In genomic region chr1:3011127-3011526, GRCh38 we compare ENCODE assay signal across 27 cellular contexts. TPM values are rescaled to one million over a fixed set of nuclear protein-coding genes. Genes with fewer than 3 reads are reported as not detected.
"Had no signal": no experiment of that assay in that cellular context is flagged by ENCODE, and none has a peak within 500 bp of the region (broad histone marks: within the 10 kb centered on the region; RNA-seq: fewer than 3 reads in every experiment).

No MANE protein-coding gene starts in this region.

- ATAC-seq: activated CD4-positive, alpha-beta T cell treated with anti-CD3 and anti-CD28 coated beads for 36 hours; activated CD8-positive, alpha-beta T cell treated with anti-CD3 and anti-CD28 coated beads for 36 hours had no signal

- H3K27ac ChIP-seq: adrenal gland, SJCRH30, WERI-Rb-1 had no signal

- H3K36me3 ChIP-seq: adrenal gland, MG63, SJCRH30, WERI-Rb-1 had no signal

- H3K4me3 ChIP-seq: adrenal gland, MG63, SJCRH30 had no signal

- H3K4me1 ChIP-seq: adrenal gland, SJCRH30 had no signal

- H3K9me3 ChIP-seq: adrenal gland, SK-N-SH had no signal

- DNase-seq: activated CD4-positive, alpha-beta T cell treated with anti-CD3 and anti-CD28 coated beads for 36 hours; activated CD4-positive, alpha-beta T cell treated with anti-CD3 and anti-CD28 coated beads, Interleukin-2, amount 50 U/mL, for 1 hour; activated CD8-positive, alpha-beta T cell treated with anti-CD3 and anti-CD28 coated beads for 36 hours; activated gamma-delta T cell; activated naive CD4-positive, alpha-beta T cell treated with anti-CD3 and anti-CD28 coated beads, Interleukin-2, amount 50 U/mL, for 16 hours; activated T-cell treated with anti-CD3 and anti-CD28 coated beads, Interleukin-2, amount 50 U/mL, for 24 hours; adrenal gland; MG63; MV-4-11; NCI-H1092 treated with DMSO at 0.1 percent for 48 hours; NCI-H1417 treated with DMSO at 0.1 percent for 48 hours; NCI-H1694; NCI-H2029 treated with DMSO at 0.1 percent for 48 hours; NCI-H345; NCI-H510A; NCI-H526 treated with DMSO at 0.1 percent for 48 hours; NCI-H82; SJCRH30; SK-N-SH; T-helper 1 cell; WERI-Rb-1 had no signal

- H3K27me3 ChIP-seq: MG63 had no signal

RNA-seq across cellular contexts. Expression of gene ACTRT2, which starts 10.1 kb away (rescaled TPM):
- total RNA-seq: activated CD4-positive, alpha-beta T cell treated with anti-CD3 and anti-CD28 coated beads for 36 hours; activated CD8-positive, alpha-beta T cell treated with anti-CD3 and anti-CD28 coated beads for 36 hours; activated naive CD8-positive, alpha-beta T cell treated with anti-CD3 and anti-CD28 coated beads, Interleukin-2, amount 10 ng/mL, durations not matched to agents 7 days and 5 days; activated T-helper 1 cell treated with anti-CD3 and anti-CD28 coated beads, Interleukin-12 subunit alpha, Interleukin-12 subunit beta, Interleukin-2, Interleukin-4 antibody, amounts not matched to agents 30 ng/mL and 10 ng/mL and 1 ng/mL, durations not matched to agents 14 hours and 24 hours and 36 hours; adrenal gland; OCI-LY7; Right ventricle myocardium superior; RPMI7951; SJCRH30; T-helper 2 cell treated with Interferon-gamma antibody and Interleukin-4, amounts not matched to agents 100 ng/mL and 5 ng/mL, for 36 hours had no signal

RNA-seq across cellular contexts. Expression of gene PRDM16, which starts 57.9 kb away (rescaled TPM):
- total RNA-seq: activated naive CD8-positive, alpha-beta T cell treated with anti-CD3 and anti-CD28 coated beads, Interleukin-2, amount 10 ng/mL, durations not matched to agents 7 days and 5 days; activated T-helper 1 cell treated with anti-CD3 and anti-CD28 coated beads, Interleukin-12 subunit alpha, Interleukin-12 subunit beta, Interleukin-2, Interleukin-4 antibody, amounts not matched to agents 30 ng/mL and 10 ng/mL and 1 ng/mL, durations not matched to agents 14 hours and 24 hours and 36 hours; OCI-LY7; RPMI7951; T-helper 2 cell treated with Interferon-gamma antibody and Interleukin-4, amounts not matched to agents 100 ng/mL and 5 ng/mL, for 36 hours had no signal
